1 cellular context compared by ENCODE assay signal in genomic region chr14:74552623-74553022, GRCh38.
TF ChIP-seq lines count a peak whose summit lies in the region.

No MANE protein-coding gene starts in this region.

TF ChIP-seq in IMR-90, 13 proteins besides CTCF, POLR2A, EP300 and RAD21 (continued from another document):
- TF ChIP-seq USF2 (IDR thresholded peaks at IDR 0.05; ENCODE audit: low read depth, low read length) (no peak), FOS (IDR thresholded peaks at IDR 0.05; ENCODE audit: low read depth, low read length) (no peak)
